Comparison of ENCODE assay signal across 13 cellular contexts in genomic region chr2:156339866-156340265, GRCh38. TPM values are rescaled to one million over a fixed set of nuclear protein-coding genes. Genes with fewer than 3 reads are reported as not detected.
DNase-seq lines count a peak whose midpoint lies in the region; ATAC-seq, FAIRE-seq and TF ChIP-seq lines count a peak whose summit lies in the region.
"Had no signal": no experiment of that assay in that cellular context is flagged by ENCODE, and none has a peak within 500 bp of the region (broad histone marks: within the 10 kb centered on the region; RNA-seq: fewer than 3 reads in every experiment).

No MANE protein-coding gene starts in this region.

- no peaks in the 10 kb centered on the region for H3K27me3 Mint-ChIP-seq in activated CD8-positive, alpha-beta memory T cell treated with anti-CD3 and anti-CD28 coated beads, Interleukin-2, amount 10 ng/mL, durations not matched to agents 7 days and 5 days
- H3K27me3 Mint-ChIP-seq in nephron progenitor cell (ENCODE audit: low read depth, poor library complexity), result peaks cover 6% of the 10 kb centered on the region

- H3K4me1 ChIP-seq in RWPE2 (ENCODE audit: insufficient read depth, poor library complexity, severe bottlenecking) (peaks cover 23% of the 10 kb centered on the region), esophagus muscularis mucosa (peaks cover 11 to 54% (median 47%) of the 10 kb centered on the region in 4 donors), kidney (ENCODE audit: control insufficient read depth in 1 of 2, insufficient read depth in 1 of 2, low read depth in 1 of 2, low read length in 2 of 2) (peaks cover 0 to 3% of the 10 kb centered on the region in 2 donors)

- FAIRE-seq in kidney (lab: Jason Lieb, UNC), result no peak

- TF ChIP-seq CTCF in RWPE2 (IDR thresholded peaks at IDR 0.05; ENCODE audit: poor library complexity, severe bottlenecking), result no peak
- TF ChIP-seq CTCF in esophagus muscularis mucosa (IDR thresholded peaks at IDR 0.05), result no peak
- no peak for TF ChIP-seq CTCF in kidney (IDR thresholded peaks at IDR 0.05; ENCODE audit: borderline replicate concordance, extremely low read depth, insufficient read depth)
- TF ChIP-seq CTCF in nephron progenitor cell (IDR thresholded peaks at IDR 0.05), result no peak

- H3K9me3 ChIP-seq in RWPE2 (ENCODE audit: severe bottlenecking) (no peaks in the 10 kb centered on the region), esophagus muscularis mucosa (no peaks in the 10 kb centered on the region), kidney (ENCODE audit: control insufficient read depth in 1 of 2, low read length in 2 of 2) (no peaks in the 10 kb centered on the region)
- H3K9me3 ChIP-seq: SJSA1 had no signal

- ATAC-seq in activated CD8-positive, alpha-beta memory T cell treated with anti-CD3 and anti-CD28 coated beads, Interleukin-2, amount 10 ng/mL, durations not matched to agents 7 days and 5 days, result no peak
- ATAC-seq in RWPE2 (ENCODE audit: low read depth), result no peak
- no peak for ATAC-seq in stimulated activated effector memory CD8-positive, alpha-beta T cell treated with anti-CD3 and anti-CD28 coated beads, Interleukin-12 subunit alpha, Interleukin-12 subunit beta, amount 100 ng/mL, for 72 hours

- no peak for TF ChIP-seq EP300 in esophagus muscularis mucosa (IDR thresholded peaks at IDR 0.05)

- 68% methylated on average over 3 of the region's 3 CpGs for WGBS in esophagus muscularis mucosa

- H3K4me3 ChIP-seq in RWPE2 (ENCODE audit: severe bottlenecking) (no peak overlapping the region), esophagus muscularis mucosa (no peak overlapping the region), kidney (ENCODE audit: low read length in 2 of 2) (no peak overlapping the region)
- H3K4me3 ChIP-seq: SJSA1 had no signal

- H3K4me3 Mint-ChIP-seq in activated CD8-positive, alpha-beta memory T cell treated with anti-CD3 and anti-CD28 coated beads, Interleukin-2, amount 10 ng/mL, durations not matched to agents 7 days and 5 days, result peak overlapping the region; percentile 83
- peak overlapping the region; percentile 85 for H3K4me3 Mint-ChIP-seq in stimulated activated effector memory CD8-positive, alpha-beta T cell treated with anti-CD3 and anti-CD28 coated beads, Interleukin-12 subunit alpha, Interleukin-12 subunit beta, amount 100 ng/mL, for 72 hours
- no peak overlapping the region for H3K4me3 Mint-ChIP-seq in nephron progenitor cell

- peak overlapping the region; percentile 93 for H3K27ac Mint-ChIP-seq in activated CD8-positive, alpha-beta memory T cell treated with anti-CD3 and anti-CD28 coated beads, Interleukin-2, amount 10 ng/mL, durations not matched to agents 7 days and 5 days
- peak overlapping the region; percentile 98 for H3K27ac Mint-ChIP-seq in stimulated activated effector memory CD8-positive, alpha-beta T cell treated with anti-CD3 and anti-CD28 coated beads, Interleukin-12 subunit alpha, Interleukin-12 subunit beta, amount 100 ng/mL, for 72 hours
- no peak overlapping the region for H3K27ac Mint-ChIP-seq in nephron progenitor cell

- no peaks in the 10 kb centered on the region for H3K36me3 Mint-ChIP-seq in activated CD8-positive, alpha-beta memory T cell treated with anti-CD3 and anti-CD28 coated beads, Interleukin-2, amount 10 ng/mL, durations not matched to agents 7 days and 5 days
- H3K36me3 Mint-ChIP-seq in stimulated activated effector memory CD8-positive, alpha-beta T cell treated with anti-CD3 and anti-CD28 coated beads, Interleukin-12 subunit alpha, Interleukin-12 subunit beta, amount 100 ng/mL, for 72 hours, result peaks cover 22% of the 10 kb centered on the region
- H3K36me3 Mint-ChIP-seq in nephron progenitor cell (ENCODE audit: low read depth), result no peaks in the 10 kb centered on the region

- intact Hi-C loops in esophagus muscularis mucosa (cut with DNase I) (loop anchor here (10.0 kb wide), 2 partner anchors 695 to 715 kb away; no protein-coding TSS in a partner anchor), kidney (cut with DNase I) (no loop called here)

- CTCF ChIA-PET in activated CD8-positive, alpha-beta memory T cell treated with anti-CD3 and anti-CD28 coated beads, Interleukin-2, amount 10 ng/mL, durations not matched to agents 7 days and 5 days (lab: Charles Lee), result interaction anchor here (1.2 kb wide), 1 partner anchor 138 kb away, joined by 3 read pairs; no protein-coding TSS in a partner anchor

- no peak for TF ChIP-seq POLR2A in esophagus muscularis mucosa (IDR thresholded peaks at IDR 0.05; ENCODE audit: low read depth)

- H3K27me3 ChIP-seq in RWPE2 (ENCODE audit: insufficient read depth, poor library complexity, severe bottlenecking) (no peaks in the 10 kb centered on the region), esophagus muscularis mucosa (no peaks in the 10 kb centered on the region)
- H3K27me3 ChIP-seq: brain microvascular endothelial cell, SJSA1 had no signal

- H3K9ac ChIP-seq in kidney (ENCODE audit: low read length in 2 of 2), result no peak overlapping the region

- H3K9me3 Mint-ChIP-seq in activated CD8-positive, alpha-beta memory T cell treated with anti-CD3 and anti-CD28 coated beads, Interleukin-2, amount 10 ng/mL, durations not matched to agents 7 days and 5 days (ENCODE audit: low read depth), result no peaks in the 10 kb centered on the region
- H3K9me3 Mint-ChIP-seq in stimulated activated effector memory CD8-positive, alpha-beta T cell treated with anti-CD3 and anti-CD28 coated beads, Interleukin-12 subunit alpha, Interleukin-12 subunit beta, amount 100 ng/mL, for 72 hours, result no peaks in the 10 kb centered on the region
- H3K9me3 Mint-ChIP-seq in nephron progenitor cell, result no peaks in the 10 kb centered on the region

- H3K36me3 ChIP-seq in RWPE2 (ENCODE audit: low read depth) (no peaks in the 10 kb centered on the region), esophagus muscularis mucosa (no peaks in the 10 kb centered on the region), kidney (ENCODE audit: control insufficient read depth in 1 of 2, insufficient read depth in 2 of 2, low read length in 2 of 2) (no peaks in the 10 kb centered on the region)
- H3K36me3 ChIP-seq: brain microvascular endothelial cell had no signal

- DNase-seq in activated CD8-positive, alpha-beta memory T cell treated with anti-CD3 and anti-CD28 coated beads, Interleukin-2, amount 10 ng/mL, durations not matched to agents 7 days and 5 days, result no peak
- DNase-seq in activated CD8-positive, alpha-beta memory T cell treated with anti-CD3 and anti-CD28 coated beads for 24 hours, result no peak
- DNase-seq in RWPE2 (ENCODE audit: low spot score) (no peak), esophagus muscularis mucosa (ENCODE audit: extremely low spot score) (no peak), kidney (no peak), SW 1271 (lab: John Stamatoyannopoulos, UW) (no peak), nephron progenitor cell (no peak)
- no peak for DNase-seq in stimulated activated effector memory CD8-positive, alpha-beta T cell treated with anti-CD3 and anti-CD28 coated beads, Interleukin-12 subunit alpha, Interleukin-12 subunit beta, amount 100 ng/mL, for 72 hours (ENCODE audit: low spot score in 2 of 2)
- DNase-seq: activated CD4-positive, alpha-beta T cell treated with anti-CD3 and anti-CD28 coated beads, Interleukin-2, amount 50 U/mL, for 48 hours; brain microvascular endothelial cell; DND-41; NCI-H510A had no signal

- H3K27ac ChIP-seq in RWPE2 (ENCODE audit: poor library complexity, severe bottlenecking) (peak overlapping the region; percentile 92), esophagus muscularis mucosa (replicated peaks in 1 of 4) (peak overlapping the region; percentile 99 to 100 (median 100)), kidney (ENCODE audit: low read depth in 2 of 2, low read length in 2 of 2) (no peak overlapping the region)
- H3K27ac ChIP-seq: brain microvascular endothelial cell, SJSA1 had no signal

- H3K4me1 Mint-ChIP-seq in activated CD8-positive, alpha-beta memory T cell treated with anti-CD3 and anti-CD28 coated beads, Interleukin-2, amount 10 ng/mL, durations not matched to agents 7 days and 5 days, result peaks cover 44% of the 10 kb centered on the region
- H3K4me1 Mint-ChIP-seq in stimulated activated effector memory CD8-positive, alpha-beta T cell treated with anti-CD3 and anti-CD28 coated beads, Interleukin-12 subunit alpha, Interleukin-12 subunit beta, amount 100 ng/mL, for 72 hours, result peaks cover 32% of the 10 kb centered on the region
- H3K4me1 Mint-ChIP-seq in nephron progenitor cell, result peaks cover 42% of the 10 kb centered on the region

RNA-seq across cellular contexts. Expression of gene NR4A2, which starts 7.3 kb away (rescaled TPM):
- 10 to 100 TPM in 1 of 2 experiments, 1 to 10 TPM in 1; 3.2 to 14.8 TPM for total RNA-seq in activated CD8-positive, alpha-beta memory T cell treated with anti-CD3 and anti-CD28 coated beads, Interleukin-2, amount 10 ng/mL, durations not matched to agents 7 days and 5 days
- total RNA-seq in esophagus muscularis mucosa (1 to 10 TPM in 3 of 4 donors, under 1 TPM in 1; 0.42 to 2.8 (median 2.5) TPM), kidney (2.4 TPM)
- 3.1 TPM for polyA plus RNA-seq in kidney (ENCODE audit: insufficient read depth, low read depth, low replicate concordance)

Comparison
In these comparisons a context has a peak if more than half of its experiments do, and no peak if none do; other contexts are left out.
1. H3K27ac ChIP-seq: peak in RWPE2 (single experiment) and esophagus muscularis mucosa (4 of 4); none in kidney (0 of 2).